10 cellular contexts compared by ENCODE assay signal in the genomic region with DNA sequence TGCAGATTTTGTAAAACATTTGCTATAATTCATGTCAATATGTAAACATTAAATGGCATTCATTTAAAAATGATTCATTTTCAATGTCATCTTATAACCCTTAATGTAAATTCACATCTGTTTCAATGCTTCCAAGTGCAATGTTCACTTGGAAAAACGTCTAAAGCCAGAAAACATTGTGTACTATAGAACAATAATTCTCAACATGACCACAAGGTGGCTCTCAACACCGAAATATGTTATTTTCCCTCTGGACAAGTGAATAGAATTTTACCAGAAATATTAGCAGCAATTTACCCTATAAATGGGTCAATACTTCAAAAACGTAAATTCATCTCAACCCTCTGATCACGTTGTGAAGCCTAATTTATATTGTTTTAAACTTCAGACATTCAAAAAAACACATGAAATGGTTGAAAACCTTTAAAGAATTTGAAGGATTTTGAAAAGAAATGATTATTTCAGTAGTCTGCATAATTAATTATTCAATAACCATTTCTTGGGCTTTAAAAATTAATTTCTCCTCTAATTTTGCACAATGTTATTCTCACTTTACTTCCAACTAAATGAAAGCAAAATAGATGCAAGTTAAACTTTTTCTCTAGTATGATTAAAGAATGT. TPM values are rescaled to one million over a fixed set of nuclear protein-coding genes. Genes with fewer than 3 reads are reported as not detected.
DNase-seq lines count a peak whose midpoint lies in the region; ATAC-seq, FAIRE-seq and TF ChIP-seq lines count a peak whose summit lies in the region.
"Had no signal": no experiment of that assay in that cellular context is flagged by ENCODE, and none has a peak within 500 bp of the region (broad histone marks: within the 10 kb centered on the region; RNA-seq: fewer than 3 reads in every experiment).

No MANE protein-coding gene starts in this region.

- H3K36me3 ChIP-seq in keratinocyte (ENCODE audit: control insufficient read depth in 2 of 2, extremely low read depth in 1 of 2, insufficient read depth in 2 of 2, low read length in 2 of 2), result no peaks in the 10 kb centered on the region

- H3K4me1 Mint-ChIP-seq in activated naive CD8-positive, alpha-beta T cell treated with anti-CD3 and anti-CD28 coated beads, Interleukin-2, amount 50 U/mL, for 24 hours, result no peaks in the 10 kb centered on the region
- H3K4me1 Mint-ChIP-seq: IgD-negative memory B cell, memory B cell had no signal

- no peak overlapping the region for H3K27ac ChIP-seq in keratinocyte (ENCODE audit: control insufficient read depth, insufficient read depth, low read length)

- no peak overlapping the region for H3K27ac Mint-ChIP-seq in activated naive CD8-positive, alpha-beta T cell treated with anti-CD3 and anti-CD28 coated beads, Interleukin-2, amount 50 U/mL, for 24 hours
- H3K27ac Mint-ChIP-seq: IgD-negative memory B cell, memory B cell had no signal

- H3K36me3 Mint-ChIP-seq in activated naive CD8-positive, alpha-beta T cell treated with anti-CD3 and anti-CD28 coated beads, Interleukin-2, amount 50 U/mL, for 24 hours (ENCODE audit: low read depth), result no peaks in the 10 kb centered on the region
- H3K36me3 Mint-ChIP-seq: IgD-negative memory B cell, memory B cell had no signal

- H3K9ac ChIP-seq in keratinocyte (ENCODE audit: control insufficient read depth, extremely low read depth, insufficient read depth, low read length), result no peak overlapping the region

- H3K4me1 ChIP-seq in keratinocyte (ENCODE audit: control insufficient read depth, extremely low read depth, insufficient read depth, low read length), result no peaks in the 10 kb centered on the region

- ATAC-seq in GM21786 (IDR thresholded peaks at IDR 0.05; ENCODE audit: unreplicated experiment) (peak; percentile 72), GM21576 (IDR thresholded peaks at IDR 0.05; ENCODE audit: unreplicated experiment) (no peak), HG03045 (IDR thresholded peaks at IDR 0.05; ENCODE audit: unreplicated experiment) (no peak)
- ATAC-seq in activated naive CD8-positive, alpha-beta T cell treated with anti-CD3 and anti-CD28 coated beads, Interleukin-2, amount 50 U/mL, for 24 hours, result no peak

- DNase-seq in COLO668 (lab: John Stamatoyannopoulos, UW; ENCODE audit: unreplicated experiment) (peak; percentile 14), NCI-H146 (lab: John Stamatoyannopoulos, UW) (peak; percentile 46), keratinocyte (ENCODE audit: low read depth, low spot score) (no peak)
- no peak for DNase-seq in activated naive CD8-positive, alpha-beta T cell treated with anti-CD3 and anti-CD28 coated beads, Interleukin-2, amount 50 U/mL, for 24 hours

- no peaks in the 10 kb centered on the region for H4K20me1 ChIP-seq in keratinocyte (ENCODE audit: control insufficient read depth, extremely low read depth, insufficient read depth, low read length)

- H3K9me3 ChIP-seq in keratinocyte (ENCODE audit: control insufficient read depth, low read depth, low read length), result no peaks in the 10 kb centered on the region

- H3K9me3 Mint-ChIP-seq in activated naive CD8-positive, alpha-beta T cell treated with anti-CD3 and anti-CD28 coated beads, Interleukin-2, amount 50 U/mL, for 24 hours, result no peaks in the 10 kb centered on the region
- H3K9me3 Mint-ChIP-seq: memory B cell had no signal

- no peaks in the 10 kb centered on the region for H3K9me1 ChIP-seq in keratinocyte (ENCODE audit: control insufficient read depth, extremely low read depth, insufficient read depth, low read length)

- H2AFZ ChIP-seq in keratinocyte (ENCODE audit: control insufficient read depth, low read length), result no peak overlapping the region

- H3K79me2 ChIP-seq in keratinocyte (ENCODE audit: control insufficient read depth, insufficient read depth, low read length), result no peaks in the 10 kb centered on the region

- TF ChIP-seq CTCF in WI38 (IDR thresholded peaks at IDR 0.05; ENCODE audit: low read depth, low read length) (peak; percentile 8; the same call in 1 of the 2 replicates), keratinocyte (optimal IDR thresholded peaks at IDR 0.05 in 1 of 3, IDR thresholded peaks at IDR 0.05 in 1 of 3, conservative IDR thresholded peaks at IDR 0.05 in 1 of 3; ENCODE audit: extremely low read depth in 1 of 3, insufficient read depth in 2 of 3, low read length in 3 of 3) (peak in 2 of 3 experiments; percentile 31 to 50)

- no peak for FAIRE-seq in keratinocyte (lab: Jason Lieb, UNC)

- no peak overlapping the region for H3K4me3 Mint-ChIP-seq in activated naive CD8-positive, alpha-beta T cell treated with anti-CD3 and anti-CD28 coated beads, Interleukin-2, amount 50 U/mL, for 24 hours
- H3K4me3 Mint-ChIP-seq: IgD-negative memory B cell, memory B cell had no signal

- no peaks in the 10 kb centered on the region for H3K27me3 Mint-ChIP-seq in activated naive CD8-positive, alpha-beta T cell treated with anti-CD3 and anti-CD28 coated beads, Interleukin-2, amount 50 U/mL, for 24 hours
- H3K27me3 Mint-ChIP-seq: IgD-negative memory B cell, memory B cell had no signal

- dilution Hi-C loops in keratinocyte (cut with MboI; ENCODE audit: extremely low pct_ligation_motif_present, low sequenced_read_pairs), result no loop called here

- no peak overlapping the region for H3K4me2 ChIP-seq in keratinocyte (ENCODE audit: control insufficient read depth, extremely low read depth, insufficient read depth, low read depth, low read length)

- H3K4me3 ChIP-seq in WI38 (ENCODE audit: low read depth, low read length) (no peak overlapping the region), keratinocyte (ENCODE audit: control insufficient read depth in 2 of 3, extremely low read depth in 1 of 3, insufficient read depth in 2 of 3, low read depth in 1 of 3, low read length in 3 of 3) (no peak overlapping the region)

- no peaks in the 10 kb centered on the region for H3K27me3 ChIP-seq in keratinocyte (ENCODE audit: control insufficient read depth, extremely low read depth, insufficient read depth, low read length)

RNA-seq across cellular contexts. Expression of a gene that starts 11.0 kb away (rescaled TPM):
- polyA plus RNA-seq in keratinocyte, result 0.15 to 0.67 TPM (median 0.26 TPM) in 3 replicates
- polyA plus RNA-seq in keratinocyte (2011; ENCODE audit: low read depth), result not detected
- polyA plus RNA-seq in keratinocyte (2011; cell fraction: cytosol; rRNA removed), result 0.19 and 0.40 TPM in 2 replicates
- polyA plus RNA-seq in keratinocyte (2011; cell fraction: nucleus; rRNA removed), result 1.6 and 2.0 TPM in 2 replicates
- 0.07 TPM in 2 replicates for polyA plus RNA-seq in keratinocyte (2012; ENCODE audit: low replicate concordance)
- polyA minus RNA-seq in keratinocyte, result 0.13 to 0.36 TPM in 2 of 3 replicates, not detected in the other
- 1.3 TPM for polyA minus RNA-seq in keratinocyte (2011; cell fraction: cytosol; rRNA and poly(A)+ RNA removed)
- polyA minus RNA-seq in keratinocyte (2011; cell fraction: nucleus; rRNA and poly(A)+ RNA removed), result 0.95 and 2.1 TPM in 2 replicates
- polyA plus RNA-seq: IgD-negative memory B cell had no signal

Comparison
In these comparisons a context has a peak if more than half of its experiments do, and no peak if none do; other contexts are left out.
1. DNase-seq: peak in COLO668 (single experiment) and NCI-H146 (single experiment); none in keratinocyte (single experiment) and activated naive CD8-positive, alpha-beta T cell treated with anti-CD3 and anti-CD28 coated beads, Interleukin-2, amount 50 U/mL, for 24 hours (single experiment).